Comparison of ENCODE assay signal across 16 cellular contexts in the genomic region with DNA sequence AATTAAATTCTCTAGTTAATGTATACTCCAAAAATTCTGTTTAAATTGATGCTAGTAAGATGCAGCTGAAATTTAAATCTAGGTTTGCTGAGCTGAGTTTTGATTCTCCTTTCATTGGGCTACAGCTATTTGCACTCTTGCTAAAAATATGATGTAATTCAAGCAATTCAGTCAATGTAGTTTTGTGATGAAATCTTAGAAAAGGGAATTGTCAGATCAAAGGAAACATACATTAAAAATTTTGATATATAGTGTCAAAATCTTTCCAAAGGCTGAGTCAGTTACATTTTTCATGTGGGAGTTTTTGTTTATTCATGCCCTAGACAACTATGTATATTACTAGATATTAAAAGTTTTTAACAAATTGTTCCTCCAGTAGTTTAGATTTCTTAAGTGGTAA.
DNase-seq lines count a peak whose midpoint lies in the region; ATAC-seq, FAIRE-seq and TF ChIP-seq lines count a peak whose summit lies in the region.
"Had no signal": no experiment of that assay in that cellular context is flagged by ENCODE, and none has a peak within 500 bp of the region (broad histone marks: within the 10 kb centered on the region; RNA-seq: fewer than 3 reads in every experiment).

No MANE protein-coding gene starts in this region.

- H3K9ac ChIP-seq in SK-N-MC (ENCODE audit: insufficient read length), result no peak overlapping the region

- no peak for DNase-seq in A549 (ENCODE audit: low read depth in 1 of 2, low spot score in 1 of 2)
- peak; percentile 57 for DNase-seq in HS-5 (ENCODE audit: low read depth)
- no peak for DNase-seq in SK-N-MC (ENCODE audit: low read depth, low spot score)
- no peak for DNase-seq in hepatocyte (ENCODE audit: low spot score)
- DNase-seq in DMS153 (lab: John Stamatoyannopoulos, UW), result no peak
- no peak for DNase-seq in GM13977 (ENCODE audit: low spot score)
- DNase-seq in A172 (ENCODE audit: low spot score), result no peak
- DNase-seq: activated CD4-positive, CD25-positive, alpha-beta regulatory T cell; naive B cell; NCI-H1930; NCI-H524; T-helper 17 cell had no signal

- no peaks in the 10 kb centered on the region for H3K36me3 ChIP-seq in SK-N-MC (ENCODE audit: insufficient read depth, low read length)
- H3K36me3 ChIP-seq in hepatocyte (replicated peaks; ENCODE audit: insufficient read depth, low read depth), result no peaks in the 10 kb centered on the region
- H3K36me3 ChIP-seq in gastroesophageal sphincter, result no peaks in the 10 kb centered on the region
- H3K36me3 ChIP-seq: vagina had no signal

- H3K4me2 ChIP-seq in A549 (peak overlapping the region; percentile 52; the same call in 2 of the 3 replicates), hepatocyte (no peak overlapping the region)

- H3K9me3 ChIP-seq in A549 (0 out of 3 replicates have a peak, but pooled peaks cover 2% of the 10 kb centered on the region), SK-N-MC (ENCODE audit: low read depth, low read length) (no peaks in the 10 kb centered on the region), hepatocyte (ENCODE audit: low read depth) (no peaks in the 10 kb centered on the region), gastroesophageal sphincter (no peaks in the 10 kb centered on the region)
- H3K9me3 ChIP-seq: vagina had no signal

- POLR2A ChIA-PET in A549 (lab: Yijun Ruan, JAX), result interaction anchor here (1.2 kb wide), 1 partner anchor 11 kb away, joined by 3 read pairs; no protein-coding TSS in a partner anchor

- no peak overlapping the region for H3K4me3 ChIP-seq in A549
- H3K4me3 ChIP-seq in SK-N-MC, result no peak overlapping the region
- H3K4me3 ChIP-seq in hepatocyte, result no peak overlapping the region
- no peak overlapping the region for H3K4me3 ChIP-seq in gastroesophageal sphincter
- H3K4me3 ChIP-seq: vagina had no signal

- no peak for TF ChIP-seq RAD21 in A549 (conservative IDR thresholded peaks at IDR 0.05 in 1 of 2, IDR thresholded peaks at IDR 0.05 in 1 of 2)

- no peaks in the 10 kb centered on the region for H3K9me2 ChIP-seq in hepatocyte (replicated peaks; ENCODE audit: insufficient read depth)

- TF ChIP-seq POLR2A in A549 (IDR thresholded peaks at IDR 0.05; ENCODE audit: low read length) (no peak), gastroesophageal sphincter (IDR thresholded peaks at IDR 0.05) (no peak)

- no peaks in the 10 kb centered on the region for H3K79me2 ChIP-seq in hepatocyte

- H3K27me3 ChIP-seq in hepatocyte (no peaks in the 10 kb centered on the region), gastroesophageal sphincter (no peaks in the 10 kb centered on the region)
- H3K27me3 ChIP-seq: vagina had no signal

- TF ChIP-seq EP300 in A549 (IDR thresholded peaks at IDR 0.05) (no peak), gastroesophageal sphincter (IDR thresholded peaks at IDR 0.05) (no peak)

- TF ChIP-seq CTCF in A549 (IDR thresholded peaks at IDR 0.05), result no peak
- no peak for TF ChIP-seq CTCF in hepatocyte (IDR thresholded peaks at IDR 0.05; ENCODE audit: poor library complexity)
- no peak for TF ChIP-seq CTCF in GM13977 (IDR thresholded peaks at IDR 0.05; ENCODE audit: extremely low read depth, insufficient read depth, missing control alignments)
- no peak for TF ChIP-seq CTCF in gastroesophageal sphincter (IDR thresholded peaks at IDR 0.05)

- CTCF ChIA-PET in A549 (lab: Yijun Ruan, JAX), result interaction anchor here (1.4 kb wide), 1 partner anchor 929 kb away, joined by 3 read pairs; no protein-coding TSS in a partner anchor

- H2AFZ ChIP-seq in hepatocyte, result no peak overlapping the region

- in situ Hi-C loops in GM13977 (cut with MboI; ENCODE audit: low pct_unique_long_range_greater_than_20kb, low sequenced_read_pairs, unreplicated experiment), result no loop called here

- H3K4me1 ChIP-seq in A549 (peaks cover 48% of the 10 kb centered on the region), hepatocyte (ENCODE audit: insufficient read depth) (no peaks in the 10 kb centered on the region), gastroesophageal sphincter (no peaks in the 10 kb centered on the region)
- H3K4me1 ChIP-seq: vagina had no signal

- H3K27ac ChIP-seq in A549 (peak overlapping the region; percentile 58 to 88; a peak in 3 of 6 replicates), SK-N-MC (peak overlapping the region; percentile 16), hepatocyte (peak overlapping the region; percentile 61), gastroesophageal sphincter (no peak overlapping the region)

- ATAC-seq in A549, result no peak
- no peak for ATAC-seq in gastroesophageal sphincter
- ATAC-seq: activated T-helper 17 cell treated with anti-CD3 and anti-CD28 coated beads, Interleukin-2, amount 50 U/mL, for 72 hours; esophagus mucosa; T-helper 17 cell had no signal

- no peak for FAIRE-seq in A549 (lab: Jason Lieb, UNC)

- H4K20me1 ChIP-seq in hepatocyte (ENCODE audit: insufficient read depth, poor library complexity, severe bottlenecking), result no peaks in the 10 kb centered on the region

TF ChIP-seq in A549, 52 proteins besides CTCF, POLR2A, EP300 and RAD21:
- TF ChIP-seq CEBPB (IDR thresholded peaks at IDR 0.05) (0 out of 4 replicates have a peak, but pooled peaks of 1 of the 2 experiments have one; percentile 36), RCOR1 (IDR thresholded peaks at IDR 0.05; ENCODE audit: low read depth, low read length) (no peak)
TF ChIP-seq in A549: peak in this region for 1.

Comparison
In these comparisons a context has a peak if more than half of its experiments do, and no peak if none do; other contexts are left out.
1. H3K27ac ChIP-seq: peak in A549 (2 of 2), SK-N-MC (single experiment) and hepatocyte (single experiment); none in gastroesophageal sphincter (0 of 4).